In the genomic region with DNA sequence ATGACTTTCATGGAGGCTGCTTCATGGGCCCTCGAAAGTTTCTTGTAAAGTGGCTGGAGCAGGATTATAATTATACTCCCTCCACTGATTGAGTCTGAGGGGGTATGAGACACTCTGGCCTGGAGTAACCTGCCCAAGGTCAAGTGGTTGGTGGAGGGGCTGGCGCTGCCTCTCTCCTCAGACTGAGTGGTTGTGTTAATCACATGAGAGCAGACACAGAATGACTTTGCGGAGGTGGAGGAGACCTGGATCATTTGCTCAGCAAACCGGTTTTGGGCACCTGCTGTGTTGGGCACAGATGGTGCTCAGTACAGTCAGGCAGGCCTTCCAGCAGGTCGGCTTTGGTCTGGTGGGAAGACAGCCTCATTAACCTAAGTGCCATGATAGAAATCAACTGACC, we compare ENCODE assay signal across 12 cellular contexts. TPM values are rescaled to one million over a fixed set of nuclear protein-coding genes. Genes with fewer than 3 reads are reported as not detected.
A peak's percentile ranks its signal among the peaks of the same experiment; 100 is the strongest.
DNase-seq lines count a peak whose midpoint lies in the region; ATAC-seq, FAIRE-seq and TF ChIP-seq lines count a peak whose summit lies in the region.
"Had no signal": no experiment of that assay in that cellular context is flagged by ENCODE, and none has a peak within 500 bp of the region (broad histone marks: within the 10 kb centered on the region; RNA-seq: fewer than 3 reads in every experiment).

No MANE protein-coding gene starts in this region.

- no peak overlapping the region for H3K4me3 ChIP-seq in heart right ventricle
- H3K4me3 ChIP-seq: HAP-1 had no signal

- ATAC-seq in Right ventricle myocardium superior (ENCODE audit: poor library complexity): peak; percentile 57
- peak in 6 of 8 donors; percentile 11 to 67 (median 54) for ATAC-seq in heart right ventricle
- ATAC-seq in HG03108 (IDR thresholded peaks at IDR 0.05; ENCODE audit: unreplicated experiment): no peak
- no peak for ATAC-seq in GM21390 (IDR thresholded peaks at IDR 0.05; ENCODE audit: unreplicated experiment)

- no peak for FAIRE-seq in frontal cortex (lab: Jason Lieb, UNC)
- FAIRE-seq: astrocyte had no signal

- peaks cover 0 to 28% (median 0%) of the 10 kb centered on the region in 9 donors for H3K36me3 ChIP-seq in heart right ventricle
- H3K36me3 ChIP-seq: HAP-1 had no signal

- H3K27ac ChIP-seq in heart right ventricle: peak overlapping the region in 1 of 10 donors; percentile 15

- DNase-seq in Right ventricle myocardium superior (no peak), cardiac septum (ENCODE audit: low spot score) (no peak), NCI-H69 (lab: John Stamatoyannopoulos, UW) (peak; percentile 97), heart right ventricle (no peak), glomerular visceral epithelial cell (ENCODE audit: extremely low spot score) (no peak), frontal cortex (ENCODE audit: low spot score in 2 of 2) (no peak)
- DNase-seq: AML-193; stimulated activated naive CD4-positive, alpha-beta T cell treated with Interleukin-2 at 50 U/mL for 16 hours had no signal

- H3K9me3 ChIP-seq in heart right ventricle: no peaks in the 10 kb centered on the region
- H3K9me3 ChIP-seq: HAP-1 had no signal

- intact Hi-C loops in Right ventricle myocardium superior (cut with DNase I): no loop called here
- intact Hi-C loops in cardiac septum (cut with DNase I): no loop called here
- intact Hi-C loops in heart right ventricle (cut with DNase I): no loop called here

- no peaks in the 10 kb centered on the region for H3K27me3 ChIP-seq in heart right ventricle

- WGBS in heart right ventricle, 2 donors: 47 to 72% methylated on average over 5 of the region's 5 CpGs

- TF ChIP-seq CTCF in heart right ventricle (IDR thresholded peaks at IDR 0.05): no peak

- peaks cover 0 to 64% (median 33%) of the 10 kb centered on the region in 9 donors for H3K4me1 ChIP-seq in heart right ventricle
- H3K4me1 ChIP-seq: HAP-1 had no signal

RNA-seq across cellular contexts. Expression of gene BCR, which starts 11.8 kb away (rescaled TPM):
- total RNA-seq in Right ventricle myocardium superior (28.2 TPM), cardiac septum (24.3 TPM), heart right ventricle (10 to 100 TPM; 15.2 to 33.4 (median 28.3) TPM), frontal cortex (46.1 TPM)
- polyA plus RNA-seq in heart right ventricle: 10 to 100 TPM; 10.9 to 20.1 TPM

RNA-seq across cellular contexts. Expression of gene RAB36, which starts 46.9 kb away (rescaled TPM):
- total RNA-seq in Right ventricle myocardium superior (0.35 TPM), cardiac septum (0.70 TPM), heart right ventricle (under 1 TPM; 0.15 to 1.00 (median 0.48) TPM), frontal cortex (2.9 TPM)
- polyA plus RNA-seq in heart right ventricle: under 1 TPM; 0.29 to 0.36 TPM

RNA-seq across cellular contexts. Expression of gene RSPH14, which starts 50.3 kb away (rescaled TPM):
- total RNA-seq in Right ventricle myocardium superior: not detected
- total RNA-seq in cardiac septum: not detected
- under 1 TPM in 1 of 10 donors, not detected in 9; 0.21 TPM for total RNA-seq in heart right ventricle
- polyA plus RNA-seq in heart right ventricle: under 1 TPM in 1 of 2 donors, not detected in 1; 0.39 TPM
- total RNA-seq in frontal cortex: 2.4 TPM
- total RNA-seq: astrocyte had no signal

Comparison
In these comparisons a context has a peak if more than half of its experiments do, and no peak if none do; other contexts are left out.
1. ATAC-seq: peak in Right ventricle myocardium superior (single experiment) and heart right ventricle (6 of 8); none in HG03108 (single experiment) and GM21390 (single experiment).